22 cellular contexts compared by ENCODE assay signal in the genomic region with DNA sequence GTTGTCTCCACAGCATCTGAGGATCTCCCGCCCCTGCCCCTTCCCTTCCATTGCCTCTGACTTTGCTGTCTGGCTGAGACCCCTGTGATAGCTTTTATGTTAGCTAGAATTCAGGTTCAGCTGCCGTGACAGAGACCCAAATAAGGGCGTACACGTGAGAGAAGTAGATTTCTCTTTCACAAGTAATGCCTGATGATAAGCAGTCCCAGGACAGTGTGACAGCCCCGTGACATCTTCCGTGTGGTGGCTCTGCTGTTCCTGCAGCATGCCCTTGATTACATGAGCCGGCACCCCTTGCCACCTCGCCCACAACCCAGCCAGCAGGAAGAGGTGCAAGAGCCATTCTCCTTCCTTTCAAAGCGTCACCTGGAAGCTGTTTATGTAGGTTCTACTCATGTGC.
"Had no signal": no experiment of that assay in that cellular context is flagged by ENCODE, and none has a peak within 500 bp of the region (broad histone marks: within the 10 kb centered on the region; RNA-seq: fewer than 3 reads in every experiment).

No MANE protein-coding gene starts in this region.

- H3K4me1 Mint-ChIP-seq: immature natural killer cell had no signal

- H3K9me3 Mint-ChIP-seq: immature natural killer cell, memory B cell had no signal

- ATAC-seq: foreskin keratinocyte, gastroesophageal sphincter, heart left ventricle, left colon, left lobe of liver, left ventricle myocardium superior, lower lobe of right lung had no signal

- H3K79me2 ChIP-seq: hepatocyte had no signal

- H3K4me3 ChIP-seq: colonic mucosa, dorsolateral prefrontal cortex, gastroesophageal sphincter, heart left ventricle, hepatocyte, lower lobe of right lung had no signal

- H3K36me3 ChIP-seq: colonic mucosa, gastroesophageal sphincter, heart left ventricle, lower lobe of right lung had no signal

- H3K4me2 ChIP-seq: hepatocyte had no signal

- H2AFZ ChIP-seq: hepatocyte had no signal

- H3K27ac Mint-ChIP-seq: immature natural killer cell, memory B cell had no signal

- H3K4me3 Mint-ChIP-seq: immature natural killer cell, memory B cell had no signal

- H3K36me3 Mint-ChIP-seq: immature natural killer cell, memory B cell had no signal

- DNase-seq: colonic mucosa; dermis blood vessel endothelial cell; dorsolateral prefrontal cortex; effector CD4-positive, alpha-beta T cell; effector memory CD4-positive, alpha-beta T cell; foreskin keratinocyte; heart left ventricle; hypothalamus; immature natural killer cell; islet precursor cell; kidney; kidney glomerular epithelial cell; left colon; left ventricle myocardium superior; lower lobe of right lung; mammary epithelial cell; mesendoderm; midbrain had no signal

- H3K9me3 ChIP-seq: colonic mucosa, gastroesophageal sphincter, heart left ventricle, lower lobe of right lung had no signal

- H3K27me3 ChIP-seq: colonic mucosa had no signal

- H3K27ac ChIP-seq: colonic mucosa, dorsolateral prefrontal cortex, foreskin keratinocyte, gastroesophageal sphincter, heart left ventricle, hepatocyte, lower lobe of right lung had no signal

- H3K4me1 ChIP-seq: colonic mucosa, lower lobe of right lung had no signal
